ENCODE assay signal across 11 cellular contexts in the genomic region with DNA sequence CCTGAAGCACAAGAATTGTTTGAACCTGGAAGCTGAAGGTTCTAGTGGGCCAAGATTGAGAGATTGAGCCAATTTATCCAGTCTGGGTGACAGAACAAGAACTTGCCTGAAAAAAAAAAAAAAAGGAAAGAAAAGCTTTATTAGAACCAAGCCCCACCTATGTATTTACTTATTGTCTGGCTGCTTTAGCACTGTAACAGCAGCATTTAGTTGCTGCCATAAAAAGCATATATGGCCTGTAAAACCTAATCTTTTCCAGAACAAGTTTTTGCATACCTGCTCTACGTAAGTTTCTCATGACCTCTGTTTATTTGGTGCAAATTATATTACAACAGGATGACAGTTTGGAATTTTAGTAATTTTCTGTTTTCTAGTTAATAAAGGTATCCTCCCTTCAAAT.
"Had no signal": no experiment of that assay in that cellular context is flagged by ENCODE, and none has a peak within 500 bp of the region (broad histone marks: within the 10 kb centered on the region; RNA-seq: fewer than 3 reads in every experiment).

No MANE protein-coding gene starts in this region.

- H3K36me3 ChIP-seq: HAP-1 had no signal

- H3K4me1 ChIP-seq: HAP-1 had no signal

- H3K9me3 ChIP-seq: HAP-1 had no signal

- H3K4me3 ChIP-seq: GM23248, GM23338, HAP-1 had no signal

- FAIRE-seq: H1, H54 had no signal

- DNase-seq: GM23248, GOT3, H7, H9, HCEC 1CT, HFFc6 had no signal

- ATAC-seq: GM23338, HCT116 had no signal
